In the genomic region with DNA sequence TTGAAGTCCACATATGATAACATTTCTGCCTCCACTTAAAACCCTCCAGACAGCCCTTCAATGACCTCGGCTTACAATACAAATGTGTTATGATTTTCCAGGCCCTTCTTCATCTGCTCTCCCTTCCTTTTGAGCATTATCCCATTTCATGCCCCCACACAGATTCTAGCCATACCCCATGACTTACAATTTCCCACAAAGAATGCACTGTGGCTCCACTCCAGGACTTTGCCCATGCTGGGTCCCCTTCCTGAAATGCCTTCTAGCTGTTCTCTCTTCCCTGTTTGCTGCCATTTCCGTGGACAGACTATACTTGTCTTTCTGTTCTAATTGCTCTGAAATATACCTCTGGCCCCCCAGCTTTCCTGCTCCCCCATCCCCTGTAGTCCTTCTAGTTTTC, we compare ENCODE assay signal across 13 cellular contexts.
A peak's percentile ranks its signal among the peaks of the same experiment; 100 is the strongest.
DNase-seq lines count a peak whose midpoint lies in the region; ATAC-seq lines count a peak whose summit lies in the region.
"Had no signal": no experiment of that assay in that cellular context is flagged by ENCODE, and none has a peak within 500 bp of the region (broad histone marks: within the 10 kb centered on the region; RNA-seq: fewer than 3 reads in every experiment).

No MANE protein-coding gene starts in this region.

- H4K8ac ChIP-seq in neuronal stem cell (ENCODE audit: low read depth, low read length): no peak overlapping the region

- no peak overlapping the region for H3K9ac ChIP-seq in neuronal stem cell (ENCODE audit: low read depth, low read length, poor library complexity)
- H3K9ac ChIP-seq: BLaER1 had no signal

- peaks cover 6% of the 10 kb centered on the region for H3K9me3 Mint-ChIP-seq in activated naive CD4-positive, alpha-beta T cell treated with anti-CD3 and anti-CD28 coated beads, Interleukin-2, amount 50 U/mL, for 24 hours
- H3K9me3 Mint-ChIP-seq in activated naive CD4-positive, alpha-beta T cell treated with anti-CD3 and anti-CD28 coated beads, Interleukin-2, amount 50 U/mL, for 72 hours: peaks cover 18 to 35% of the 10 kb centered on the region in 2 donors
- H3K9me3 Mint-ChIP-seq in activated CD4-positive, alpha-beta memory T cell treated with anti-CD3 and anti-CD28 coated beads, Interleukin-2, amount 10 ng/mL, durations not matched to agents 7 days and 5 days: no peaks in the 10 kb centered on the region
- H3K9me3 Mint-ChIP-seq: GM23338 had no signal

- H3K36me3 ChIP-seq in neuronal stem cell (replicated peaks in 1 of 2; ENCODE audit: control insufficient read depth in 2 of 2, insufficient read depth in 2 of 2, low read length in 2 of 2): no peaks in the 10 kb centered on the region
- H3K36me3 ChIP-seq: BLaER1 had no signal

- H3K4me1 ChIP-seq in neuronal stem cell (ENCODE audit: control insufficient read depth in 2 of 2, insufficient read depth in 1 of 2, low read depth in 1 of 2, low read length in 2 of 2): peaks cover 0 to 2% of the 10 kb centered on the region in 2 donors
- H3K4me1 ChIP-seq: BLaER1, Caco-2 had no signal

- H3K4me1 Mint-ChIP-seq in activated naive CD4-positive, alpha-beta T cell treated with anti-CD3 and anti-CD28 coated beads, Interleukin-2, amount 50 U/mL, for 24 hours: no peaks in the 10 kb centered on the region
- no peaks in the 10 kb centered on the region for H3K4me1 Mint-ChIP-seq in activated CD4-positive, alpha-beta memory T cell treated with anti-CD3 and anti-CD28 coated beads, Interleukin-2, amount 10 ng/mL, durations not matched to agents 7 days and 5 days
- H3K4me1 Mint-ChIP-seq: CD8-positive, alpha-beta memory T cell had no signal

- no peak overlapping the region for H3K4me3 Mint-ChIP-seq in activated naive CD4-positive, alpha-beta T cell treated with anti-CD3 and anti-CD28 coated beads, Interleukin-2, amount 50 U/mL, for 24 hours
- no peak overlapping the region for H3K4me3 Mint-ChIP-seq in activated CD4-positive, alpha-beta memory T cell treated with anti-CD3 and anti-CD28 coated beads, Interleukin-2, amount 10 ng/mL, durations not matched to agents 7 days and 5 days
- H3K4me3 Mint-ChIP-seq: CD8-positive, alpha-beta memory T cell; GM23338 had no signal

- no peaks in the 10 kb centered on the region for H3K36me3 Mint-ChIP-seq in activated naive CD4-positive, alpha-beta T cell treated with anti-CD3 and anti-CD28 coated beads, Interleukin-2, amount 50 U/mL, for 24 hours
- H3K36me3 Mint-ChIP-seq in activated naive CD4-positive, alpha-beta T cell treated with anti-CD3 and anti-CD28 coated beads, Interleukin-2, amount 50 U/mL, for 72 hours: peaks cover 0 to 6% of the 10 kb centered on the region in 2 donors
- no peaks in the 10 kb centered on the region for H3K36me3 Mint-ChIP-seq in activated CD4-positive, alpha-beta memory T cell treated with anti-CD3 and anti-CD28 coated beads, Interleukin-2, amount 10 ng/mL, durations not matched to agents 7 days and 5 days (ENCODE audit: low read depth)
- H3K36me3 Mint-ChIP-seq: CD8-positive, alpha-beta memory T cell had no signal

- no peak overlapping the region for H4K91ac ChIP-seq in neuronal stem cell (ENCODE audit: low read depth, low read length, poor library complexity)

- H3K27me3 ChIP-seq in neuronal stem cell (ENCODE audit: control insufficient read depth in 3 of 3, insufficient read depth in 3 of 3, low read depth in 1 of 3, low read length in 3 of 3): no peaks in the 10 kb centered on the region
- H3K27me3 ChIP-seq: BLaER1 had no signal

- no peak overlapping the region for H3K23ac ChIP-seq in neuronal stem cell (ENCODE audit: low read depth, low read length, poor library complexity)

- ATAC-seq in activated naive CD4-positive, alpha-beta T cell treated with anti-CD3 and anti-CD28 coated beads, Interleukin-2, amount 50 U/mL, for 72 hours: no peak
- ATAC-seq: GM23338 had no signal

- no peak overlapping the region for H3K27ac ChIP-seq in neuronal stem cell (replicated peaks; ENCODE audit: low read length)
- H3K27ac ChIP-seq: 22Rv1, BLaER1 had no signal

- H2BK15ac ChIP-seq in neuronal stem cell (ENCODE audit: low read length): no peak overlapping the region

- peaks cover 2% of the 10 kb centered on the region for H3K27me3 Mint-ChIP-seq in activated naive CD4-positive, alpha-beta T cell treated with anti-CD3 and anti-CD28 coated beads, Interleukin-2, amount 50 U/mL, for 24 hours
- no peaks in the 10 kb centered on the region for H3K27me3 Mint-ChIP-seq in activated CD4-positive, alpha-beta memory T cell treated with anti-CD3 and anti-CD28 coated beads, Interleukin-2, amount 10 ng/mL, durations not matched to agents 7 days and 5 days
- H3K27me3 Mint-ChIP-seq: CD8-positive, alpha-beta memory T cell had no signal

- DNase-seq in activated naive CD4-positive, alpha-beta T cell treated with anti-CD3 and anti-CD28 coated beads, Interleukin-2, amount 50 U/mL, for 72 hours (ENCODE audit: low spot score in 2 of 2): no peak
- DNase-seq in foreskin melanocyte: peak; percentile 32
- no peak for DNase-seq in neuronal stem cell (ENCODE audit: low spot score)
- no peak for DNase-seq in hypothalamus (lab: John Stamatoyannopoulos, UW)
- no peak for DNase-seq in activated CD4-positive, alpha-beta memory T cell treated with anti-CD3 and anti-CD28 coated beads, Interleukin-2, amount 10 ng/mL, durations not matched to agents 7 days and 5 days
- no peak for DNase-seq in hepatic stellate cell (ENCODE audit: low spot score)
- DNase-seq: Caco-2; CD8-positive, alpha-beta memory T cell; H7 had no signal

- CTCF ChIA-PET in activated CD4-positive, alpha-beta memory T cell treated with anti-CD3 and anti-CD28 coated beads, Interleukin-2, amount 10 ng/mL, durations not matched to agents 7 days and 5 days (lab: Charles Lee): no interaction called here

- H3K14ac ChIP-seq in neuronal stem cell (ENCODE audit: low read length): no peak overlapping the region

- H2AK5ac ChIP-seq in neuronal stem cell (ENCODE audit: low read depth, low read length): no peak overlapping the region

- H3K18ac ChIP-seq in neuronal stem cell (ENCODE audit: low read length): no peak overlapping the region

- no peaks in the 10 kb centered on the region for H3K9me3 ChIP-seq in neuronal stem cell (replicated peaks in 1 of 2; ENCODE audit: control insufficient read depth in 2 of 2, insufficient read depth in 1 of 2, low read depth in 1 of 2, low read length in 2 of 2)
- H3K9me3 ChIP-seq: BLaER1, Caco-2 had no signal

- no peak overlapping the region for H3K4me3 ChIP-seq in neuronal stem cell (ENCODE audit: low read length in 2 of 2)
- H3K4me3 ChIP-seq: BLaER1, GM23338 had no signal

- H3K4ac ChIP-seq in neuronal stem cell (ENCODE audit: low read length): peak overlapping the region; percentile 72

- H2BK12ac ChIP-seq in neuronal stem cell (ENCODE audit: low read length): no peak overlapping the region

- H2AFZ ChIP-seq in neuronal stem cell (ENCODE audit: low read length): no peak overlapping the region
- H2AFZ ChIP-seq: GM23338 had no signal

- no CpG with 5 or more reads among the region's 2 CpGs for WGBS in neuronal stem cell (ENCODE audit: extremely low coverage in 2 of 2, insufficient read length in 2 of 2, insufficient replicate concordance in 1 of 2), 2 donors

- H2BK5ac ChIP-seq in neuronal stem cell (ENCODE audit: low read length): no peak overlapping the region

- no peaks in the 10 kb centered on the region for H3K79me1 ChIP-seq in neuronal stem cell (ENCODE audit: low read depth, low read length)

- peak overlapping the region; percentile 25 for H3K27ac Mint-ChIP-seq in activated naive CD4-positive, alpha-beta T cell treated with anti-CD3 and anti-CD28 coated beads, Interleukin-2, amount 50 U/mL, for 24 hours
- H3K27ac Mint-ChIP-seq in activated naive CD4-positive, alpha-beta T cell treated with anti-CD3 and anti-CD28 coated beads, Interleukin-2, amount 50 U/mL, for 72 hours: no peak overlapping the region
- H3K27ac Mint-ChIP-seq in activated CD4-positive, alpha-beta memory T cell treated with anti-CD3 and anti-CD28 coated beads, Interleukin-2, amount 10 ng/mL, durations not matched to agents 7 days and 5 days: no peak overlapping the region
- H3K27ac Mint-ChIP-seq: CD8-positive, alpha-beta memory T cell; GM23338 had no signal

- H3K4me2 ChIP-seq in neuronal stem cell (ENCODE audit: insufficient read depth, low read length, poor library complexity, severe bottlenecking): no peak overlapping the region
- H3K4me2 ChIP-seq: BLaER1 had no signal

- H2BK120ac ChIP-seq in neuronal stem cell (ENCODE audit: low read depth, low read length): no peak overlapping the region

- POLR2A ChIA-PET in activated CD4-positive, alpha-beta memory T cell treated with anti-CD3 and anti-CD28 coated beads, Interleukin-2, amount 10 ng/mL, durations not matched to agents 7 days and 5 days (lab: Charles Lee): no interaction called here
